In the genomic region with DNA sequence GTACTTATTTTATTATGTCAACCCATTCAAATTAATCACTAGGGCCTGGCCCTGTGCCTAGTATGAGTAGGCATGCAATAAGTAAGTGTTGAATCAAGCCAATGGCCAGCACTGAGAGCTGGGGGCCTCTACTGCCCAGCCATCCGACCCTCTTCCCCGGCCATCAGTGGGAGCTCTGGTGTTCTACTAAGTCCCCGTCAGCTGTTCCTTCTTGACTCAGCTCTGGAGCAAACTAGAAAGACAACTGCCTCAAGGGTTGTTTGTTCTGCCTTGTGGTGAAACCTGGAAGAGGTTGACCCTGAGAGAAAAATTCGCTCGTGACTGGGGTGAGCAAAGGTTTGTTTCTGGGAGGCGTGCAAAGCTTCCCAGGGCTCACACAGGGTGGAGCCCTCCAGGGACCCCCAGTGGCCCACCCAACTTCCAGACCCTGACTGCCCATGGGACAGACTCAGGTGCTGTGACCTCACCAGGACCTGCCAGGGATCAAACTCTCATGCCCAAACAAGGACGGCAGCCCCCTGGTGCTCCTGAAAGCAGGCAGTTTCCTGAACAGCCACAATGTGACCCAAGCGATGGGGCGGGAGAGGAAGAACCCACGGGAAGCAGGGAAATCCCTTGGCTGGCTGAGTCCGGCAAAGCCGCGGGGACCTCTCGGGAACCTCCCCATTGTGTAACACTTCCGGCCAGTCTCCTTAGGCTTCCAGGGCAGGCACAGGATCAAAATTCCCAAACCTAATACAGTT, we compare ENCODE assay signal across 15 cellular contexts. TPM values are rescaled to one million over a fixed set of nuclear protein-coding genes. Genes with fewer than 3 reads are reported as not detected.
DNase-seq lines count a peak whose midpoint lies in the region; TF ChIP-seq lines count a peak whose summit lies in the region.
"Had no signal": no experiment of that assay in that cellular context is flagged by ENCODE, and none has a peak within 500 bp of the region (broad histone marks: within the 10 kb centered on the region; RNA-seq: fewer than 3 reads in every experiment).

No MANE protein-coding gene starts in this region.

- in situ Hi-C loops in transverse colon (cut with MboI; ENCODE audit: low pct_ligation_motif_present in 1 of 4, low pct_unique_long_range_greater_than_20kb in 1 of 4, low sequenced_read_pairs in 3 of 4) = no loop called here

- no peak for TF ChIP-seq CTCF in transverse colon (IDR thresholded peaks at IDR 0.05)

- no peaks in the 10 kb centered on the region for H3K36me3 ChIP-seq in transverse colon
- H3K36me3 ChIP-seq: esophagus squamous epithelium, ovary had no signal

- intact Hi-C loops in transverse colon (cut with DNase I; ENCODE audit: low total_unique reads) = no loop called here

- TF ChIP-seq EP300 in transverse colon (IDR thresholded peaks at IDR 0.05; ENCODE audit: low read depth) = no peak

- H3K4me3 ChIP-seq in transverse colon = no peak overlapping the region
- H3K4me3 ChIP-seq: esophagus squamous epithelium, ovary had no signal

- no peaks in the 10 kb centered on the region for H3K4me1 ChIP-seq in transverse colon

- H3K27me3 ChIP-seq in transverse colon = no peaks in the 10 kb centered on the region
- H3K27me3 ChIP-seq: esophagus squamous epithelium, ovary had no signal

- WGBS in transverse colon (ENCODE audit: low coverage in 1 of 2), 2 donors = 78% methylated on average over 15 of the region's 15 CpGs; no CpG with 5 or more reads in 1 of the 2 donors

- DNase-seq in amniotic epithelial cell (ENCODE audit: low read depth) (peak; percentile 72), glomerular endothelial cell (ENCODE audit: extremely low read depth, low read depth, low spot score) (peak; percentile 72), mucosa of gallbladder (ENCODE audit: low spot score) (peak; percentile 37), transverse colon (peak; percentile 28), nucleus accumbens (lab: John Stamatoyannopoulos, UW) (no peak), NCI-H1092 treated with DMSO at 0.1 percent for 48 hours (lab: John Stamatoyannopoulos, UW) (no peak)
- no peak for DNase-seq in stimulated activated CD4-positive, alpha-beta T cell treated with anti-CD3 and anti-CD28 coated beads, Interleukin-15, amount 100 ng/mL, for 24 hours
- DNase-seq in activated CD4-positive, alpha-beta T cell treated with anti-CD3 and anti-CD28 coated beads, Interleukin-2, amount 50 U/mL, for 48 hours = no peak
- DNase-seq: activated CD4-positive, alpha-beta T cell treated with anti-CD3 and anti-CD28 coated beads, Interleukin-2, amount 10 ng/mL, durations not matched to agents 7 days and 5 days; activated effector memory CD4-positive, alpha-beta T cell treated with Interleukin-2 at 50 U/mL for 16 hours; CD4-positive, alpha-beta T cell; esophagus squamous epithelium; substantia nigra; T-cell had no signal

- no peaks in the 10 kb centered on the region for H3K9me3 ChIP-seq in transverse colon
- H3K9me3 ChIP-seq: esophagus squamous epithelium, ovary had no signal

- TF ChIP-seq POLR2A in transverse colon (IDR thresholded peaks at IDR 0.05) = no peak

- peak overlapping the region in 1 of 4 donors; percentile 17 for H3K27ac ChIP-seq in transverse colon
- H3K27ac ChIP-seq: ovary had no signal

RNA-seq across cellular contexts. Expression of a gene that starts 50.4 kb away (rescaled TPM):
- total RNA-seq in glomerular endothelial cell = not detected in 2 replicates
- not detected for total RNA-seq in mucosa of gallbladder
- total RNA-seq in transverse colon = not detected
- total RNA-seq: activated CD4-positive, alpha-beta T cell treated with anti-CD3 and anti-CD28 coated beads, Interleukin-2, amount 10 ng/mL, durations not matched to agents 7 days and 5 days; CD4-positive, alpha-beta T cell; esophagus squamous epithelium; ovary; T-cell had no signal

Comparison
In these comparisons a context has a peak if more than half of its experiments do, and no peak if none do; other contexts are left out.
1. DNase-seq: peak in amniotic epithelial cell (single experiment), glomerular endothelial cell (single experiment), mucosa of gallbladder (single experiment) and transverse colon (single experiment); none in stimulated activated CD4-positive, alpha-beta T cell treated with anti-CD3 and anti-CD28 coated beads, Interleukin-15, amount 100 ng/mL, for 24 hours (single experiment), nucleus accumbens (0 of 56), NCI-H1092 treated with DMSO at 0.1 percent for 48 hours (single experiment) and activated CD4-positive, alpha-beta T cell treated with anti-CD3 and anti-CD28 coated beads, Interleukin-2, amount 50 U/mL, for 48 hours (0 of 2).